Comparison of ENCODE assay signal across 13 cellular contexts in genomic region chr1:33045246-33045645, GRCh38. TPM values are rescaled to one million over a fixed set of nuclear protein-coding genes. Genes with fewer than 3 reads are reported as not detected.
DNase-seq lines count a peak whose midpoint lies in the region; TF ChIP-seq lines count a peak whose summit lies in the region.
"Had no signal": no experiment of that assay in that cellular context is flagged by ENCODE, and none has a peak within 500 bp of the region (broad histone marks: within the 10 kb centered on the region; RNA-seq: fewer than 3 reads in every experiment).

No MANE protein-coding gene starts in this region.

- 23 to 75% methylated on average over 2 of the region's 2 CpGs for WGBS in testis, 2 donors
- 53 to 56% methylated on average over 2 of the region's 2 CpGs for WGBS in tibial nerve, 2 donors

- TF ChIP-seq EP300 in tibial nerve (IDR thresholded peaks at IDR 0.05) = no peak

- H3K36me3 ChIP-seq in testis (ENCODE audit: low read depth, missing control alignments) (no peaks in the 10 kb centered on the region), tibial nerve (no peaks in the 10 kb centered on the region)
- H3K36me3 ChIP-seq: thyroid gland had no signal

- H3K27ac ChIP-seq in testis (no peak overlapping the region), tibial nerve (no peak overlapping the region)
- H3K27ac ChIP-seq: RWPE1, thyroid gland had no signal

- H3K4me1 ChIP-seq in testis (no peaks in the 10 kb centered on the region), tibial nerve (peaks cover 0 to 24% (median 8%) of the 10 kb centered on the region in 4 donors)

- DNase-seq in GM12865 (ENCODE audit: low read depth) (peak; percentile 37), M059J (ENCODE audit: low read depth) (peak; percentile 33), neural crest cell (ENCODE audit: low read depth, low spot score) (no peak), testis (no peak), occipital lobe (lab: John Stamatoyannopoulos, UW) (no peak), tibial nerve (ENCODE audit: low spot score in 2 of 2) (no peak)
- DNase-seq in activated naive CD4-positive, alpha-beta T cell treated with Interleukin-2 at 50 U/mL for 16 hours = no peak
- DNase-seq: activated T-cell treated with anti-CD3 and anti-CD28 coated beads, Interleukin-2, amount 50 U/mL, for 4 hours; NCI-H446 had no signal

- H3K27ac Mint-ChIP-seq in dendritic cell treated with granulocyte-macrophage colony-stimulating factor and Interleukin-4, amounts not matched to agents 40 ng/mL and 50 ng/mL, for 4 days = peak overlapping the region; percentile 77
- peak overlapping the region; percentile 35 for H3K27ac Mint-ChIP-seq in neural crest cell (ENCODE audit: unreplicated experiment)
- H3K27ac Mint-ChIP-seq: nephron had no signal

- no peak overlapping the region for H3K4me3 Mint-ChIP-seq in dendritic cell treated with granulocyte-macrophage colony-stimulating factor and Interleukin-4, amounts not matched to agents 40 ng/mL and 50 ng/mL, for 4 days
- H3K4me3 Mint-ChIP-seq in neural crest cell = no peak overlapping the region
- H3K4me3 Mint-ChIP-seq: activated T-cell treated with anti-CD3 and anti-CD28 coated beads, Interleukin-2, amount 50 U/mL, for 4 hours; nephron had no signal

- H3K4me1 Mint-ChIP-seq in dendritic cell treated with granulocyte-macrophage colony-stimulating factor and Interleukin-4, amounts not matched to agents 40 ng/mL and 50 ng/mL, for 4 days (ENCODE audit: low read depth) = peaks cover 88% of the 10 kb centered on the region
- H3K4me1 Mint-ChIP-seq in neural crest cell = peaks cover 3% of the 10 kb centered on the region

- no peaks in the 10 kb centered on the region for H3K9me3 ChIP-seq in testis
- H3K9me3 ChIP-seq in tibial nerve = no peaks in the 10 kb centered on the region
- H3K9me3 ChIP-seq: thyroid gland had no signal

- H3K4me3 ChIP-seq in GM12865 (ENCODE audit: low read depth, low read length) (no peak overlapping the region), testis (no peak overlapping the region), tibial nerve (no peak overlapping the region)
- H3K4me3 ChIP-seq: thyroid gland had no signal

- no peaks in the 10 kb centered on the region for H3K27me3 Mint-ChIP-seq in dendritic cell treated with granulocyte-macrophage colony-stimulating factor and Interleukin-4, amounts not matched to agents 40 ng/mL and 50 ng/mL, for 4 days
- H3K27me3 Mint-ChIP-seq in neural crest cell (ENCODE audit: low read depth) = no peaks in the 10 kb centered on the region

- no peaks in the 10 kb centered on the region for H3K36me3 Mint-ChIP-seq in dendritic cell treated with granulocyte-macrophage colony-stimulating factor and Interleukin-4, amounts not matched to agents 40 ng/mL and 50 ng/mL, for 4 days (ENCODE audit: low read depth)
- peaks cover 2% of the 10 kb centered on the region for H3K36me3 Mint-ChIP-seq in neural crest cell (ENCODE audit: low read depth)

- no peak for TF ChIP-seq CTCF in GM12865 (IDR thresholded peaks at IDR 0.05; ENCODE audit: insufficient read depth, low read depth, low read length, missing control alignments)
- no peak for TF ChIP-seq CTCF in neural crest cell (conservative IDR thresholded peaks at IDR 0.05)
- TF ChIP-seq CTCF in testis (IDR thresholded peaks at IDR 0.05) = no peak
- TF ChIP-seq CTCF in tibial nerve (IDR thresholded peaks at IDR 0.05) = no peak

- no peaks in the 10 kb centered on the region for H3K9me3 Mint-ChIP-seq in dendritic cell treated with granulocyte-macrophage colony-stimulating factor and Interleukin-4, amounts not matched to agents 40 ng/mL and 50 ng/mL, for 4 days
- H3K9me3 Mint-ChIP-seq in neural crest cell = peaks cover 5% of the 10 kb centered on the region
- H3K9me3 Mint-ChIP-seq: activated T-cell treated with anti-CD3 and anti-CD28 coated beads, Interleukin-2, amount 50 U/mL, for 4 hours had no signal

- TF ChIP-seq POLR2A in testis (IDR thresholded peaks at IDR 0.05) = no peak
- TF ChIP-seq POLR2A in tibial nerve (IDR thresholded peaks at IDR 0.05) = no peak

- intact Hi-C loops in dendritic cell treated with granulocyte-macrophage colony-stimulating factor and Interleukin-4, amounts not matched to agents 40 ng/mL and 50 ng/mL, for 4 days (cut with micrococcal nuclease) = no loop called here
- intact Hi-C loops in testis (cut with DNase I; ENCODE audit: low total_unique reads) = no loop called here

- no peaks in the 10 kb centered on the region for H3K27me3 ChIP-seq in testis
- no peaks in the 10 kb centered on the region for H3K27me3 ChIP-seq in tibial nerve
- H3K27me3 ChIP-seq: thyroid gland had no signal

RNA-seq across cellular contexts. Expression of gene AK2, which starts 8.6 kb away (rescaled TPM):
- 255 and 332 TPM in 2 replicates for total RNA-seq in M059J (2014; rRNA removed; shearing (Covaris generic))
- total RNA-seq in neural crest cell = 134 and 135 TPM in 2 replicates
- total RNA-seq in testis = 100 to 1,000 TPM; 181 to 219 TPM
- polyA plus RNA-seq in testis (ENCODE audit: insufficient read depth, low read depth, low replicate concordance) = 144 TPM
- 46.9 TPM for total RNA-seq in occipital lobe
- total RNA-seq in tibial nerve = 100 to 1,000 TPM; 127 to 559 (median 207) TPM

RNA-seq across cellular contexts. Expression of gene AZIN2, which starts 35.7 kb away (rescaled TPM):
- 0.20 and 2.8 TPM in 2 replicates for total RNA-seq in M059J (2014; rRNA removed; shearing (Covaris generic))
- total RNA-seq in neural crest cell (8.1 and 9.7 TPM in 2 replicates), testis (10 to 100 TPM; 38.2 to 68.7 TPM), occipital lobe (25.4 TPM), tibial nerve (1 to 10 TPM; 3.3 to 8.6 (median 6.3) TPM)
- polyA plus RNA-seq in testis (ENCODE audit: insufficient read depth, low read depth, low replicate concordance) = 56.9 TPM

Comparison
In these comparisons a context has a peak if more than half of its experiments do, and no peak if none do; other contexts are left out.
1. DNase-seq: peak in GM12865 (single experiment) and M059J (single experiment); none in neural crest cell (single experiment), testis (single experiment), activated naive CD4-positive, alpha-beta T cell treated with Interleukin-2 at 50 U/mL for 16 hours (single experiment), occipital lobe (single experiment) and tibial nerve (0 of 2).